In the genomic region with DNA sequence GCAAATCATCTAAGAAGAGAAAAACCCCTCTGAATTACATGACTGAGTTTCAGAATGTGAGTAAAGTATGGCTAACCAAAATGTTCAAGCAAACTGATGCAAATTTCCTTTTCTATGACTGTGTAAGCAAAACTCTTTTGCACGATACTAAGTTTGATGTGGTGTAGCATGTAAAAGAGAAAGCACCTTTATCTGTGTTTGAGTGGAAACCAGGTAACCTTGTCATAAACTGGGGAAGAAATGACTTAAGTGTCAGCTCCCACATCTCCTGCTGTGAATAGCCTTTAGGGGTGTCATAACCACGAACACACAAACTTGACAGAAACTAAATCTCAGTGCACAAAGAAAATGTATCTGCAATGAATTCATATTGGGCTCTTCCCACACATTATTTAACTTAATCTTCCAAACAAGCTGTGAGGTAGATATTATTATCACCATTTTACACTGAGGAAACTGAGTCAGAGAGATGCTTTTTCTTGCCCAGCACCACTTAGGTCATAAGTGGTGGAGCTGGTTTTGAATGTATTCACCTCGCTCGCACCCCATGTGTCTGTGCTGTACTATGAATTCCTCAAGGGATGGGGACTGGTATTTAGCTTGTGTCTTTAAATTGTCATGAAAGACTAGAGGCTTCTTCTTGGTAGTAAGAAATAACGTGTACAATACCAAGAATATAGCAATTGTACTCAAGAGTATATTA, we compare ENCODE assay signal across 15 cellular contexts. TPM values are rescaled to one million over a fixed set of nuclear protein-coding genes. Genes with fewer than 3 reads are reported as not detected.
DNase-seq lines count a peak whose midpoint lies in the region; ATAC-seq and FAIRE-seq lines count a peak whose summit lies in the region.
"Had no signal": no experiment of that assay in that cellular context is flagged by ENCODE, and none has a peak within 500 bp of the region (broad histone marks: within the 10 kb centered on the region; RNA-seq: fewer than 3 reads in every experiment).

No MANE protein-coding gene starts in this region.

- peak; percentile 56 for FAIRE-seq in GM18507 (lab: Jason Lieb, UNC)
- FAIRE-seq: HepG2, small intestine had no signal

- H3K27me3 Mint-ChIP-seq in CD4-positive, CD25-positive, alpha-beta regulatory T cell, result no peaks in the 10 kb centered on the region
- H3K27me3 Mint-ChIP-seq in activated CD8-positive, alpha-beta T cell treated with anti-CD3 and anti-CD28 coated beads, Interleukin-2, amount 10 ng/mL, durations not matched to agents 7 days and 5 days (ENCODE audit: low read depth), result no peaks in the 10 kb centered on the region

- no peak overlapping the region for H3K4me3 ChIP-seq in CD4-positive, CD25-positive, alpha-beta regulatory T cell (ENCODE audit: low read depth, low read length)
- H3K4me3 ChIP-seq: body of pancreas, heart right ventricle, left ventricle myocardium inferior had no signal

- H3K36me3 Mint-ChIP-seq in CD4-positive, CD25-positive, alpha-beta regulatory T cell, result peaks cover 7% of the 10 kb centered on the region
- peaks cover 30% of the 10 kb centered on the region for H3K36me3 Mint-ChIP-seq in activated CD8-positive, alpha-beta T cell treated with anti-CD3 and anti-CD28 coated beads, Interleukin-2, amount 10 ng/mL, durations not matched to agents 7 days and 5 days (ENCODE audit: low read depth)

- H3K27me3 ChIP-seq in CD4-positive, CD25-positive, alpha-beta regulatory T cell (ENCODE audit: control insufficient read depth, insufficient read depth, low read length), result no peaks in the 10 kb centered on the region
- H3K27me3 ChIP-seq: body of pancreas, heart right ventricle had no signal

- CTCF ChIA-PET in activated CD8-positive, alpha-beta T cell treated with anti-CD3 and anti-CD28 coated beads, Interleukin-2, amount 10 ng/mL, durations not matched to agents 7 days and 5 days (lab: Charles Lee), result interaction anchor here (0.6 to 2.6 kb wide), 9 partner anchors 10 to 125 kb away, joined by 3 to 23 read pairs (median 5); no protein-coding TSS in a partner anchor

- POLR2A ChIA-PET in activated CD8-positive, alpha-beta T cell treated with anti-CD3 and anti-CD28 coated beads, Interleukin-2, amount 10 ng/mL, durations not matched to agents 7 days and 5 days (lab: Charles Lee), result interaction anchor here (0.7 to 1.8 kb wide), 5 partner anchors 13 to 155 kb away, joined by 3 to 7 read pairs (median 3); a partner anchor contains a TSS

- no peaks in the 10 kb centered on the region for H3K36me3 ChIP-seq in CD4-positive, CD25-positive, alpha-beta regulatory T cell (ENCODE audit: control insufficient read depth, insufficient read depth, low read length)
- H3K36me3 ChIP-seq: heart right ventricle, left ventricle myocardium inferior had no signal

- H3K9me3 ChIP-seq in CD4-positive, CD25-positive, alpha-beta regulatory T cell (ENCODE audit: control insufficient read depth in 2 of 2, low read length in 2 of 2), result no peaks in the 10 kb centered on the region
- H3K9me3 ChIP-seq: body of pancreas had no signal

- no peak overlapping the region for H3K27ac Mint-ChIP-seq in CD4-positive, CD25-positive, alpha-beta regulatory T cell
- H3K27ac Mint-ChIP-seq in activated CD8-positive, alpha-beta T cell treated with anti-CD3 and anti-CD28 coated beads, Interleukin-2, amount 10 ng/mL, durations not matched to agents 7 days and 5 days, result peak overlapping the region; percentile 71

- DNase-seq in CD4-positive, CD25-positive, alpha-beta regulatory T cell, result peak in 2 of 3 donors; percentile 4 to 66
- DNase-seq in GM18507 (ENCODE audit: extremely low spot score, insufficient read length, low read depth) (no peak), cerebellar cortex (ENCODE audit: low spot score) (no peak), SIG-M5 (lab: John Stamatoyannopoulos, UW) (no peak), LoVo (ENCODE audit: low spot score) (no peak), RKO (ENCODE audit: low spot score) (no peak)
- DNase-seq in activated CD8-positive, alpha-beta T cell treated with anti-CD3 and anti-CD28 coated beads, Interleukin-2, amount 10 ng/mL, durations not matched to agents 7 days and 5 days, result peak; percentile 44
- DNase-seq: AML-193, body of pancreas, heart right ventricle, left ventricle myocardium inferior, NCI-H187, small intestine had no signal

- H3K4me3 Mint-ChIP-seq in CD4-positive, CD25-positive, alpha-beta regulatory T cell, result no peak overlapping the region
- peak overlapping the region; percentile 10 for H3K4me3 Mint-ChIP-seq in activated CD8-positive, alpha-beta T cell treated with anti-CD3 and anti-CD28 coated beads, Interleukin-2, amount 10 ng/mL, durations not matched to agents 7 days and 5 days

- no peak overlapping the region for H3K27ac ChIP-seq in CD4-positive, CD25-positive, alpha-beta regulatory T cell (ENCODE audit: insufficient read depth, low read length, poor library complexity, severe bottlenecking)
- H3K27ac ChIP-seq: body of pancreas, heart right ventricle, left ventricle myocardium inferior had no signal

- H3K4me1 Mint-ChIP-seq in CD4-positive, CD25-positive, alpha-beta regulatory T cell, result peaks cover 0 to 9% (median 8%) of the 10 kb centered on the region in 4 donors
- H3K4me1 Mint-ChIP-seq in activated CD8-positive, alpha-beta T cell treated with anti-CD3 and anti-CD28 coated beads, Interleukin-2, amount 10 ng/mL, durations not matched to agents 7 days and 5 days (ENCODE audit: low read depth), result peaks cover 20% of the 10 kb centered on the region

- H3K9me3 Mint-ChIP-seq in CD4-positive, CD25-positive, alpha-beta regulatory T cell, result peaks cover 0 to 7% (median 0%) of the 10 kb centered on the region in 7 donors
- H3K9me3 Mint-ChIP-seq in activated CD8-positive, alpha-beta T cell treated with anti-CD3 and anti-CD28 coated beads, Interleukin-2, amount 10 ng/mL, durations not matched to agents 7 days and 5 days (ENCODE audit: insufficient read depth), result peaks cover 7% of the 10 kb centered on the region

- ATAC-seq in CD4-positive, CD25-positive, alpha-beta regulatory T cell (ENCODE audit: low read depth in 2 of 2), result peak; percentile 52 to 53
- peak; percentile 80 for ATAC-seq in HG02884 (IDR thresholded peaks at IDR 0.05; ENCODE audit: unreplicated experiment)
- ATAC-seq in activated CD8-positive, alpha-beta T cell treated with anti-CD3 and anti-CD28 coated beads, Interleukin-2, amount 10 ng/mL, durations not matched to agents 7 days and 5 days, result peak; percentile 98
- ATAC-seq: body of pancreas, heart right ventricle, HepG2 had no signal

- no peaks in the 10 kb centered on the region for H3K4me1 ChIP-seq in CD4-positive, CD25-positive, alpha-beta regulatory T cell (ENCODE audit: control insufficient read depth, insufficient read depth, low read length, poor library complexity, severe bottlenecking)
- H3K4me1 ChIP-seq: body of pancreas, heart right ventricle, left ventricle myocardium inferior had no signal

RNA-seq across cellular contexts. Expression of a gene that starts 32.9 kb away (rescaled TPM):
- total RNA-seq in CD4-positive, CD25-positive, alpha-beta regulatory T cell, result 43.5 TPM
- 10 to 100 TPM; 11.9 to 20.1 (median 16.4) TPM for polyA plus RNA-seq in CD4-positive, CD25-positive, alpha-beta regulatory T cell
- total RNA-seq in activated CD8-positive, alpha-beta T cell treated with anti-CD3 and anti-CD28 coated beads, Interleukin-2, amount 10 ng/mL, durations not matched to agents 7 days and 5 days, result 10 to 100 TPM; 17.3 to 19.6 TPM
- total RNA-seq: HepG2 had no signal
- polyA plus RNA-seq: HepG2 had no signal

Comparison
In these comparisons a context has a peak if more than half of its experiments do, and no peak if none do; other contexts are left out.
1. DNase-seq: peak in CD4-positive, CD25-positive, alpha-beta regulatory T cell (2 of 3) and activated CD8-positive, alpha-beta T cell treated with anti-CD3 and anti-CD28 coated beads, Interleukin-2, amount 10 ng/mL, durations not matched to agents 7 days and 5 days (single experiment); none in GM18507 (single experiment), cerebellar cortex (single experiment), SIG-M5 (single experiment), LoVo (single experiment) and RKO (single experiment).
2. Peak in every context shown above with its lines, with median percentiles within 50 percentile points of each other: ATAC-seq.